ENCODE assay signal across 1 cellular context in the genomic region with DNA sequence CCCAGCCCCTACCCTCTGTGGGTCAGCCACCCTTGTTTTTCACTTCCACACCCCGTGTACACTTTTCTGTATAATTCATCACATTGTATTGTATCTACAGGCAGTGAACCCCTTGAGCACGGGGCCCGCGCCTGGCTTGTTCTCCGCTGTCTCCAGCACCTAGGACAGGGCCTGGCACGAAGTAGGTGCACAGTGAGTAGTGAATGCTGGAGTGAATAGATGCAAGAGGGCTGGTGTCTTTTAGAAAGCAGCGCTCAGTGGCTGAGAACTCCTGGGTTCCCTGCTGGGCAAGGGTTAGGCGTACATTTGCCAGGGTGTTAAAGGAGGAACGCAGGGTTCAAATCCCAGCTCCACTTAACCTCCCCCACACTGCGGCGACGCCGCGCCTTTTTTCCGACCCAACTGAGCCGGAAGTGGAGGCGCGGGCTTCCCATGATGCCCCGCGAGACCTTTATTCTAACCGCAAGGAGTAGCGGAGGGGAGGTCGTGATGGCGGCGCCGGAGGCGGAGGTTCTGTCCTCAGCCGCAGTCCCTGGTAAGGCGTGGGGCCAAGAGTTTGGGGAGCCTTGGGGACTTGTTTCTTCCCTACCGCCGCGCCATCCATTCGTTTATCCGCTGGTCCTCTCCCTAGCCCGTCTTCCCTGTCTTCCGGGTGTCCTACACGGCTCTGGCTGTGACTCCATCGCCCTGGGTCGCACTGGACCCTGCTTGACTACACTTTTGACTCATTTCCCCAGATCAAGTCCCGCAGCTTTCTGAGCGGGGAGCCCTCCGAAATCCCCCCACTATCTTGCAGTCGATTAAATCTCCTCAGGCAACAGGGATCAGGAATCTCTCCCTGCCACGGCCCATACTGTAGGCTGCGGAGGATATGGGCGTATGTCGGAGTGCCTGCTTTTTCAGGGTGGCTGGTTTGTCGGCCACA.
TF ChIP-seq lines count a peak whose summit lies in the region.

A gene with protein sequence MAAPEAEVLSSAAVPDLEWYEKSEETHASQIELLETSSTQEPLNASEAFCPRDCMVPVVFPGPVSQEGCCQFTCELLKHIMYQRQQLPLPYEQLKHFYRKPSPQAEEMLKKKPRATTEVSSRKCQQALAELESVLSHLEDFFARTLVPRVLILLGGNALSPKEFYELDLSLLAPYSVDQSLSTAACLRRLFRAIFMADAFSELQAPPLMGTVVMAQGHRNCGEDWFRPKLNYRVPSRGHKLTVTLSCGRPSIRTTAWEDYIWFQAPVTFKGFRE (plus strand): TSS at position 454 of the 925 bp plus-strand sequence. CDS start 36 bp downstream, at position 490.

TF ChIP-seq in HepG2, 621 proteins besides CTCF, POLR2A, EP300 and RAD21 (continued from another document and continues in another):
- TF ChIP-seq NONO (IDR thresholded peaks at IDR 0.05) (no peak), NONO (CRISPR knock-in tag; conservative IDR thresholded peaks at IDR 0.05) (peak; percentile 72), ZNF224 (CRISPR knock-in tag; IDR thresholded peaks at IDR 0.05) (peak; percentile 88; the same call in 1 of the 2 replicates), ZNF839 (CRISPR knock-in tag; IDR thresholded peaks at IDR 0.05; ENCODE audit: borderline replicate concordance) (0 out of 2 replicates have a peak, but pooled peaks have one; percentile 70), MIXL1 (CRISPR knock-in tag; IDR thresholded peaks at IDR 0.05) (peak; percentile 35; the same call in 1 of the 2 replicates), YEATS2 (CRISPR knock-in tag; IDR thresholded peaks at IDR 0.05; ENCODE audit: borderline replicate concordance) (peak; percentile 90), MTA3 (CRISPR knock-in tag; IDR thresholded peaks at IDR 0.05) (no peak), SMAD1 (CRISPR knock-in tag; IDR thresholded peaks at IDR 0.05; ENCODE audit: borderline replicate concordance, low read depth) (no peak), PHF20 (CRISPR knock-in tag; IDR thresholded peaks at IDR 0.05) (peak; percentile 92), ZNF317 (CRISPR knock-in tag; IDR thresholded peaks at IDR 0.05) (peak; percentile 76), GLI4 (CRISPR knock-in tag; IDR thresholded peaks at IDR 0.05; ENCODE audit: borderline replicate concordance) (peak; percentile 47; the same call in 1 of the 2 replicates), ZNF343 (CRISPR knock-in tag; IDR thresholded peaks at IDR 0.05) (peak; percentile 56; the same call in 1 of the 2 replicates), GATAD2A (CRISPR knock-in tag; IDR thresholded peaks at IDR 0.05) (peak; percentile 79), ZNF772 (CRISPR knock-in tag; IDR thresholded peaks at IDR 0.05) (peak; percentile 87), ZNF264 (CRISPR knock-in tag; IDR thresholded peaks at IDR 0.05) (0 out of 2 replicates have a peak, but pooled peaks have one; percentile 42), ZNF207 (IDR thresholded peaks at IDR 0.05; ENCODE audit: borderline replicate concordance) (no peak), ZNF761 (CRISPR knock-in tag; conservative IDR thresholded peaks at IDR 0.05) (no peak), CHD4 (IDR thresholded peaks at IDR 0.05; ENCODE audit: borderline replicate concordance, low read length) (peak; percentile 87), RXRA (CRISPR knock-in tag; IDR thresholded peaks at IDR 0.05) (peak; percentile 79), ZMYM3 (CRISPR knock-in tag; IDR thresholded peaks at IDR 0.05) (peak; percentile 67; the same call in 1 of the 2 replicates), GFI1 (CRISPR knock-in tag; IDR thresholded peaks at IDR 0.05; ENCODE audit: borderline replicate concordance) (peak; percentile 72), FOXC1 (CRISPR knock-in tag; IDR thresholded peaks at IDR 0.05; ENCODE audit: borderline replicate concordance) (peak; percentile 88; the same call in 1 of the 2 replicates), BRD4 (CRISPR knock-in tag; IDR thresholded peaks at IDR 0.05) (peak; percentile 81), ZNF260 (CRISPR knock-in tag; IDR thresholded peaks at IDR 0.05; ENCODE audit: borderline replicate concordance, low read depth) (no peak), CBX1 (IDR thresholded peaks at IDR 0.05; ENCODE audit: low read depth) (peak; percentile 89), SIN3A (IDR thresholded peaks at IDR 0.05; ENCODE audit: borderline replicate concordance, low read depth, low read length) (peak; percentile 95), TEAD2 (CRISPR knock-in tag; IDR thresholded peaks at IDR 0.05) (no peak)
- TF ChIP-seq, protein P1, sequence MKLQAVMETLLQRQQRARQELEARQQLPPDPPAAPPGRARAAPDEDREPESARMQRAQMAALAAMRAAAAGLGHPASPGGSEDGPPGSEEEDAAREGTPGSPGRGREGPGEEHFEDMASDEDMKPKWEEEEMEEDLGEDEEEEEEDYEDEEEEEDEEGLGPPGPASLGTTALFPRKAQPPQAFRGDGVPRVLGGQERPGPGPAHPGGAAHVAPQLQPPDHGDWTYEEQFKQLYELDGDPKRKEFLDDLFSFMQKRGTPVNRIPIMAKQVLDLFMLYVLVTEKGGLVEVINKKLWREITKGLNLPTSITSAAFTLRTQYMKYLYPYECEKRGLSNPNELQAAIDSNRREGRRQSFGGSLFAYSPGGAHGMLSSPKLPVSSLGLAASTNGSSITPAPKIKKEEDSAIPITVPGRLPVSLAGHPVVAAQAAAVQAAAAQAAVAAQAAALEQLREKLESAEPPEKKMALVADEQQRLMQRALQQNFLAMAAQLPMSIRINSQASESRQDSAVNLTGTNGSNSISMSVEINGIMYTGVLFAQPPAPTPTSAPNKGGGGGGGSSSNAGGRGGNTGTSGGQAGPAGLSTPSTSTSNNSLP (IDR thresholded peaks at IDR 0.05; ENCODE audit: low read depth, low read length) = no peak
- TF ChIP-seq, protein P2, sequence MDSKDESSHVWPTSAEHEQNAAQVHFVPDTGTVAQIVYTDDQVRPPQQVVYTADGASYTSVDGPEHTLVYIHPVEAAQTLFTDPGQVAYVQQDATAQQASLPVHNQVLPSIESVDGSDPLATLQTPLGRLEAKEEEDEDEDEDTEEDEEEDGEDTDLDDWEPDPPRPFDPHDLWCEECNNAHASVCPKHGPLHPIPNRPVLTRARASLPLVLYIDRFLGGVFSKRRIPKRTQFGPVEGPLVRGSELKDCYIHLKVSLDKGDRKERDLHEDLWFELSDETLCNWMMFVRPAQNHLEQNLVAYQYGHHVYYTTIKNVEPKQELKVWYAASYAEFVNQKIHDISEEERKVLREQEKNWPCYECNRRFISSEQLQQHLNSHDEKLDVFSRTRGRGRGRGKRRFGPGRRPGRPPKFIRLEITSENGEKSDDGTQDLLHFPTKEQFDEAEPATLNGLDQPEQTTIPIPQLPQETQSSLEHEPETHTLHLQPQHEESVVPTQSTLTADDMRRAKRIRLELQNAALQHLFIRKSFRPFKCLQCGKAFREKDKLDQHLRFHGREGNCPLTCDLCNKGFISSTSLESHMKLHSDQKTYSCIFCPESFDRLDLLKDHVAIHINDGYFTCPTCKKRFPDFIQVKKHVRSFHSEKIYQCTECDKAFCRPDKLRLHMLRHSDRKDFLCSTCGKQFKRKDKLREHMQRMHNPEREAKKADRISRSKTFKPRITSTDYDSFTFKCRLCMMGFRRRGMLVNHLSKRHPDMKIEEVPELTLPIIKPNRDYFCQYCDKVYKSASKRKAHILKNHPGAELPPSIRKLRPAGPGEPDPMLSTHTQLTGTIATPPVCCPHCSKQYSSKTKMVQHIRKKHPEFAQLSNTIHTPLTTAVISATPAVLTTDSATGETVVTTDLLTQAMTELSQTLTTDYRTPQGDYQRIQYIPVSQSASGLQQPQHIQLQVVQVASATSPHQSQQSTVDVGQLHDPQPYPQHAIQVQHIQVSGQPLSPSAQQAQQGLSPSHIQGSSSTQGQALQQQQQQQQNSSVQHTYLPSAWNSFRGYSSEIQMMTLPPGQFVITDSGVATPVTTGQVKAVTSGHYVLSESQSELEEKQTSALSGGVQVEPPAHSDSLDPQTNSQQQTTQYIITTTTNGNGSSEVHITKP (CRISPR knock-in tag; IDR thresholded peaks at IDR 0.05; ENCODE audit: low read depth) = peak; percentile 34; the same call in 1 of the 2 replicates
- TF ChIP-seq, protein P3, sequence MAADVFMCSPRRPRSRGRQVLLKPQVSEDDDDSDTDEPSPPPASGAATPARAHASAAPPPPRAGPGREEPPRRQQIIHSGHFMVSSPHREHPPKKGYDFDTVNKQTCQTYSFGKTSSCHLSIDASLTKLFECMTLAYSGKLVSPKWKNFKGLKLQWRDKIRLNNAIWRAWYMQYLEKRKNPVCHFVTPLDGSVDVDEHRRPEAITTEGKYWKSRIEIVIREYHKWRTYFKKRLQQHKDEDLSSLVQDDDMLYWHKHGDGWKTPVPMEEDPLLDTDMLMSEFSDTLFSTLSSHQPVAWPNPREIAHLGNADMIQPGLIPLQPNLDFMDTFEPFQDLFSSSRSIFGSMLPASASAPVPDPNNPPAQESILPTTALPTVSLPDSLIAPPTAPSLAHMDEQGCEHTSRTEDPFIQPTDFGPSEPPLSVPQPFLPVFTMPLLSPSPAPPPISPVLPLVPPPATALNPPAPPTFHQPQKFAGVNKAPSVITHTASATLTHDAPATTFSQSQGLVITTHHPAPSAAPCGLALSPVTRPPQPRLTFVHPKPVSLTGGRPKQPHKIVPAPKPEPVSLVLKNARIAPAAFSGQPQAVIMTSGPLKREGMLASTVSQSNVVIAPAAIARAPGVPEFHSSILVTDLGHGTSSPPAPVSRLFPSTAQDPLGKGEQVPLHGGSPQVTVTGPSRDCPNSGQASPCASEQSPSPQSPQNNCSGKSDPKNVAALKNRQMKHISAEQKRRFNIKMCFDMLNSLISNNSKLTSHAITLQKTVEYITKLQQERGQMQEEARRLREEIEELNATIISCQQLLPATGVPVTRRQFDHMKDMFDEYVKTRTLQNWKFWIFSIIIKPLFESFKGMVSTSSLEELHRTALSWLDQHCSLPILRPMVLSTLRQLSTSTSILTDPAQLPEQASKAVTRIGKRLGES (CRISPR knock-in tag; IDR thresholded peaks at IDR 0.05; ENCODE audit: borderline replicate concordance) = 0 out of 2 replicates have a peak, but pooled peaks have one; percentile 88
- TF ChIP-seq, protein P4, sequence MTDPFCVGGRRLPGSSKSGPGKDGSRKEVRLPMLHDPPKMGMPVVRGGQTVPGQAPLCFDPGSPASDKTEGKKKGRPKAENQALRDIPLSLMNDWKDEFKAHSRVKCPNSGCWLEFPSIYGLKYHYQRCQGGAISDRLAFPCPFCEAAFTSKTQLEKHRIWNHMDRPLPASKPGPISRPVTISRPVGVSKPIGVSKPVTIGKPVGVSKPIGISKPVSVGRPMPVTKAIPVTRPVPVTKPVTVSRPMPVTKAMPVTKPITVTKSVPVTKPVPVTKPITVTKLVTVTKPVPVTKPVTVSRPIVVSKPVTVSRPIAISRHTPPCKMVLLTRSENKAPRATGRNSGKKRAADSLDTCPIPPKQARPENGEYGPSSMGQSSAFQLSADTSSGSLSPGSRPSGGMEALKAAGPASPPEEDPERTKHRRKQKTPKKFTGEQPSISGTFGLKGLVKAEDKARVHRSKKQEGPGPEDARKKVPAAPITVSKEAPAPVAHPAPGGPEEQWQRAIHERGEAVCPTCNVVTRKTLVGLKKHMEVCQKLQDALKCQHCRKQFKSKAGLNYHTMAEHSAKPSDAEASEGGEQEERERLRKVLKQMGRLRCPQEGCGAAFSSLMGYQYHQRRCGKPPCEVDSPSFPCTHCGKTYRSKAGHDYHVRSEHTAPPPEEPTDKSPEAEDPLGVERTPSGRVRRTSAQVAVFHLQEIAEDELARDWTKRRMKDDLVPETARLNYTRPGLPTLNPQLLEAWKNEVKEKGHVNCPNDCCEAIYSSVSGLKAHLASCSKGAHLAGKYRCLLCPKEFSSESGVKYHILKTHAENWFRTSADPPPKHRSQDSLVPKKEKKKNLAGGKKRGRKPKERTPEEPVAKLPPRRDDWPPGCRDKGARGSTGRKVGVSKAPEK (CRISPR knock-in tag; IDR thresholded peaks at IDR 0.05; ENCODE audit: borderline replicate concordance) = no peak
- TF ChIP-seq, protein P5, sequence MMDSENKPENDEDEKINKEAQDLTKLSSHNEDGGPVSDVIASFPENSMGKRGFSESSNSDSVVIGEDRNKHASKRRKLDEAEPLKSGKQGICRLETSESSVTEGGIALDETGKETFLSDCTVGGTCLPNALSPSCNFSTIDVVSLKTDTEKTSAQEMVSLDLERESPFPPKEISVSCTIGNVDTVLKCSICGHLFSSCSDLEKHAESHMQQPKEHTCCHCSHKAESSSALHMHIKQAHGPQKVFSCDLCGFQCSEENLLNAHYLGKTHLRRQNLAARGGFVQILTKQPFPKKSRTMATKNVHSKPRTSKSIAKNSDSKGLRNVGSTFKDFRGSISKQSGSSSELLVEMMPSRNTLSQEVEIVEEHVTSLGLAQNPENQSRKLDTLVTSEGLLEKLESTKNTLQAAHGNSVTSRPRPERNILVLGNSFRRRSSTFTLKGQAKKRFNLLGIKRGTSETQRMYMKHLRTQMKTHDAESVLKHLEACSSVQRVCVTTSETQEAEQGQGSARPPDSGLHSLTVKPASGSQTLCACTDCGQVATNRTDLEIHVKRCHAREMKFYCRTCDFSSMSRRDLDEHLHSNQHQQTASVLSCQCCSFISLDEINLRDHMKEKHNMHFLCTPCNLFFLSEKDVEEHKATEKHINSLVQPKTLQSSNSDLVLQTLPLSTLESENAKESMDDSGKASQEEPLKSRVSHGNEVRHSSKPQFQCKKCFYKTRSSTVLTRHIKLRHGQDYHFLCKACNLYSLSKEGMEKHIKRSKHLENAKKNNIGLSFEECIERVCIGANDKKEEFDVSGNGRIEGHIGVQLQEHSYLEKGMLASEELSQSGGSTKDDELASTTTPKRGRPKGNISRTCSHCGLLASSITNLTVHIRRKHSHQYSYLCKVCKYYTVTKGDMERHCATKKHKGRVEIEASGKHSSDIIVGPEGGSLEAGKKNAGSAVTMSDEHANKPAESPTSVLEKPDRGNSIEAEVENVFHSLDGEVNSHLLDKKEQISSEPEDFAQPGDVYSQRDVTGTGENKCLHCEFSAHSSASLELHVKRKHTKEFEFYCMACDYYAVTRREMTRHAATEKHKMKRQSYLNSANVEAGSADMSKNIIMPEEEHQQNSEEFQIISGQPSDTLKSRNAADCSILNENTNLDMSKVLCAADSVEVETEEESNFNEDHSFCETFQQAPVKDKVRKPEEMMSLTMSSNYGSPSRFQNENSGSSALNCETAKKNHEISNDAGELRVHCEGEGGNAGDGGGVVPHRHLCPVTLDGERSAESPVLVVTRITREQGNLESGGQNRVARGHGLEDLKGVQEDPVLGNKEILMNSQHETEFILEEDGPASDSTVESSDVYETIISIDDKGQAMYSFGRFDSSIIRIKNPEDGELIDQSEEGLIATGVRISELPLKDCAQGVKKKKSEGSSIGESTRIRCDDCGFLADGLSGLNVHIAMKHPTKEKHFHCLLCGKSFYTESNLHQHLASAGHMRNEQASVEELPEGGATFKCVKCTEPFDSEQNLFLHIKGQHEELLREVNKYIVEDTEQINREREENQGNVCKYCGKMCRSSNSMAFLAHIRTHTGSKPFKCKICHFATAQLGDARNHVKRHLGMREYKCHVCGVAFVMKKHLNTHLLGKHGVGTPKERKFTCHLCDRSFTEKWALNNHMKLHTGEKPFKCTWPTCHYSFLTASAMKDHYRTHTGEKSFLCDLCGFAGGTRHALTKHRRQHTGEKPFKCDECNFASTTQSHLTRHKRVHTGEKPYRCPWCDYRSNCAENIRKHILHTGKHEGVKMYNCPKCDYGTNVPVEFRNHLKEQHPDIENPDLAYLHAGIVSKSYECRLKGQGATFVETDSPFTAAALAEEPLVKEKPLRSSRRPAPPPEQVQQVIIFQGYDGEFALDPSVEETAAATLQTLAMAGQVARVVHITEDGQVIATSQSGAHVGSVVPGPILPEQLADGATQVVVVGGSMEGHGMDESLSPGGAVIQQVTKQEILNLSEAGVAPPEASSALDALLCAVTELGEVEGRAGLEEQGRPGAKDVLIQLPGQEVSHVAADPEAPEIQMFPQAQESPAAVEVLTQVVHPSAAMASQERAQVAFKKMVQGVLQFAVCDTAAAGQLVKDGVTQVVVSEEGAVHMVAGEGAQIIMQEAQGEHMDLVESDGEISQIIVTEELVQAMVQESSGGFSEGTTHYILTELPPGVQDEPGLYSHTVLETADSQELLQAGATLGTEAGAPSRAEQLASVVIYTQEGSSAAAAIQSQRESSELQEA (CRISPR knock-in tag; IDR thresholded peaks at IDR 0.05; ENCODE audit: not compliant biosample characterization) = peak; percentile 91
